ENCODE assay signal across 19 cellular contexts in the genomic region with DNA sequence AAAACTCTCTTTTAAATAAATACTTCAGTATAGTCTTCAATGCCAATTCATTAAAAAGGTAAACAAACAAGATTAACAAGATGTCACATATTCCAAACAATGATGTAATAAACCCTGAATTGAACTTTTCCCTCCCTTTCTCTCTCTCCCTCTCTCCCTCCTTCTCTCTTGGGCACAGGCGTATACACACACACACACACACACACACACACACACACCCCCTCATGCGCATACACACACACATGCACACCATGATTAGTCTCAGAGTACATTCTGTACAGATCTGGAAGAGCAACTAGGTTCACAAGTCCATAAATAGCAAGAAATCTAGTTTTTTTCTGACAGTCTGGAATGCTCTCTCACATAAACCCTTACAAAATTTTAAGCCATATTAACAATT.
DNase-seq lines count a peak whose midpoint lies in the region; ATAC-seq and TF ChIP-seq lines count a peak whose summit lies in the region.
"Had no signal": no experiment of that assay in that cellular context is flagged by ENCODE, and none has a peak within 500 bp of the region (broad histone marks: within the 10 kb centered on the region; RNA-seq: fewer than 3 reads in every experiment).

No MANE protein-coding gene starts in this region.

- TF ChIP-seq CTCF in GM23338 (conservative IDR thresholded peaks at IDR 0.05; ENCODE audit: low read depth in 2 of 2) (no peak), body of pancreas (IDR thresholded peaks at IDR 0.05) (no peak), hepatocyte (IDR thresholded peaks at IDR 0.05; ENCODE audit: poor library complexity) (no peak), gastrocnemius medialis (IDR thresholded peaks at IDR 0.05 in 4 of 5, conservative IDR thresholded peaks at IDR 0.05 in 1 of 5) (no peak)

- H3K27ac Mint-ChIP-seq in GM23338, result peak overlapping the region; percentile 58
- no peak overlapping the region for H3K27ac Mint-ChIP-seq in activated naive CD4-positive, alpha-beta T cell treated with anti-CD3 and anti-CD28 coated beads for 36 hours
- H3K27ac Mint-ChIP-seq: activated T-helper 17 cell treated with anti-CD3 and anti-CD28 coated beads, Interleukin-2, amount 50 U/mL, for 72 hours; immature natural killer cell had no signal

- DNase-seq in GM23338 (ENCODE audit: low spot score) (no peak), body of pancreas (peak in 1 of 4 donors; percentile 16), hepatocyte (ENCODE audit: low spot score) (peak; percentile 27), gastrocnemius medialis (peak in 1 of 2 donors; percentile 48), SW480 (ENCODE audit: low spot score) (no peak), SK-N-DZ (ENCODE audit: low spot score) (no peak), GDM1 (lab: John Stamatoyannopoulos, UW) (no peak)
- DNase-seq in activated naive CD4-positive, alpha-beta T cell treated with anti-CD3 and anti-CD28 coated beads for 36 hours, result no peak
- DNase-seq: activated CD4-positive, CD25-positive, alpha-beta regulatory T cell; amygdala; immature natural killer cell; mesenchymal stem cell; NCI-H1048; NK-92 treated with Interleukin-12 subunit alpha and Interleukin-12 subunit beta, amount 100 ng/mL, for 24 hours; stimulated activated CD4-positive, alpha-beta T cell treated with anti-CD3 and anti-CD28 coated beads, Interleukin-4, amount 100 ng/mL, for 24 hours; stimulated activated CD8-positive, alpha-beta memory T cell treated with anti-CD3 and anti-CD28 coated beads, Interleukin-4, amount 100 ng/mL, for 48 hours had no signal

- no peak overlapping the region for H3K4me3 ChIP-seq in GM23338
- H3K4me3 ChIP-seq in body of pancreas, result no peak overlapping the region
- H3K4me3 ChIP-seq in hepatocyte, result no peak overlapping the region
- no peak overlapping the region for H3K4me3 ChIP-seq in gastrocnemius medialis
- H3K4me3 ChIP-seq: A549 had no signal

- H3K4me1 Mint-ChIP-seq in GM23338, result no peaks in the 10 kb centered on the region
- no peaks in the 10 kb centered on the region for H3K4me1 Mint-ChIP-seq in activated naive CD4-positive, alpha-beta T cell treated with anti-CD3 and anti-CD28 coated beads for 36 hours (ENCODE audit: low read depth)
- H3K4me1 Mint-ChIP-seq: activated T-helper 17 cell treated with anti-CD3 and anti-CD28 coated beads, Interleukin-2, amount 50 U/mL, for 72 hours had no signal

- no peaks in the 10 kb centered on the region for H3K4me1 ChIP-seq in GM23338 (ENCODE audit: insufficient read depth)
- H3K4me1 ChIP-seq in body of pancreas, result peaks cover 41% of the 10 kb centered on the region
- peaks cover 30% of the 10 kb centered on the region for H3K4me1 ChIP-seq in hepatocyte (ENCODE audit: insufficient read depth)
- peaks cover 9 to 22% of the 10 kb centered on the region in 2 donors for H3K4me1 ChIP-seq in gastrocnemius medialis

- H3K9me3 Mint-ChIP-seq in GM23338, result no peaks in the 10 kb centered on the region
- peaks cover 2% of the 10 kb centered on the region for H3K9me3 Mint-ChIP-seq in activated naive CD4-positive, alpha-beta T cell treated with anti-CD3 and anti-CD28 coated beads for 36 hours
- H3K9me3 Mint-ChIP-seq: activated T-helper 17 cell treated with anti-CD3 and anti-CD28 coated beads, Interleukin-2, amount 50 U/mL, for 72 hours had no signal

- intact Hi-C loops in body of pancreas (cut with DNase I), result no loop called here
- intact Hi-C loops in gastrocnemius medialis (cut with DNase I; ENCODE audit: low total_unique reads), result no loop called here
- intact Hi-C loops in activated naive CD4-positive, alpha-beta T cell treated with anti-CD3 and anti-CD28 coated beads for 36 hours (cut with micrococcal nuclease), result no loop called here

- peaks cover 31% of the 10 kb centered on the region for H3K36me3 Mint-ChIP-seq in GM23338 (ENCODE audit: low read depth)
- H3K36me3 Mint-ChIP-seq in activated naive CD4-positive, alpha-beta T cell treated with anti-CD3 and anti-CD28 coated beads for 36 hours (ENCODE audit: low read depth), result no peaks in the 10 kb centered on the region

- ATAC-seq in GM23338, result no peak
- ATAC-seq in body of pancreas, result peak; percentile 56
- ATAC-seq in gastrocnemius medialis, result peak; percentile 72 to 76
- ATAC-seq: A549; activated T-helper 17 cell treated with anti-CD3 and anti-CD28 coated beads, Interleukin-2, amount 50 U/mL, for 72 hours had no signal

- WGBS in body of pancreas, 2 donors, result 17 to 25% methylated on average over 2 of the region's 2 CpGs
- whole genome bisulfite sequencing in hepatocyte (ENCODE audit: low lambda C conversion rate, missing lambda C conversion rate), result 40% methylated on average over 2 of the region's 2 CpGs

- H2AFZ ChIP-seq in GM23338, result no peak overlapping the region
- no peak overlapping the region for H2AFZ ChIP-seq in hepatocyte

- no peak overlapping the region for H3K4me2 ChIP-seq in GM23338
- no peak overlapping the region for H3K4me2 ChIP-seq in hepatocyte
- H3K4me2 ChIP-seq: A549 had no signal

- no peaks in the 10 kb centered on the region for H3F3A ChIP-seq in GM23338 (replicated peaks; ENCODE audit: low read depth)

- H3K79me2 ChIP-seq in GM23338 (replicated peaks; ENCODE audit: insufficient read depth) (no peaks in the 10 kb centered on the region), hepatocyte (peaks cover 10% of the 10 kb centered on the region)

- H3K9me2 ChIP-seq in GM23338 (ENCODE audit: insufficient read depth), result no peaks in the 10 kb centered on the region
- H3K9me2 ChIP-seq in hepatocyte (replicated peaks; ENCODE audit: insufficient read depth), result no peaks in the 10 kb centered on the region

- H3K9me3 ChIP-seq in body of pancreas, result no peaks in the 10 kb centered on the region
- no peaks in the 10 kb centered on the region for H3K9me3 ChIP-seq in hepatocyte (ENCODE audit: low read depth)
- H3K9me3 ChIP-seq in gastrocnemius medialis, result no peaks in the 10 kb centered on the region
- H3K9me3 ChIP-seq: A549 had no signal

- H3K27me3 ChIP-seq in GM23338 (ENCODE audit: insufficient read depth) (no peaks in the 10 kb centered on the region), body of pancreas (no peaks in the 10 kb centered on the region), hepatocyte (no peaks in the 10 kb centered on the region), gastrocnemius medialis (no peaks in the 10 kb centered on the region)

- no peak overlapping the region for H3K4me3 Mint-ChIP-seq in GM23338
- H3K4me3 Mint-ChIP-seq in activated naive CD4-positive, alpha-beta T cell treated with anti-CD3 and anti-CD28 coated beads for 36 hours, result no peak overlapping the region
- H3K4me3 Mint-ChIP-seq: activated T-helper 17 cell treated with anti-CD3 and anti-CD28 coated beads, Interleukin-2, amount 50 U/mL, for 72 hours; immature natural killer cell had no signal

- H3K36me3 ChIP-seq in GM23338 (ENCODE audit: insufficient read depth), result peaks cover 7% of the 10 kb centered on the region; the same call in 1 of the 2 replicates
- H3K36me3 ChIP-seq in body of pancreas (replicated peaks in 1 of 2; ENCODE audit: insufficient read depth in 1 of 2, low read depth in 2 of 2), result peaks cover 0 to 3% of the 10 kb centered on the region in 2 donors
- no peaks in the 10 kb centered on the region for H3K36me3 ChIP-seq in hepatocyte (replicated peaks; ENCODE audit: insufficient read depth, low read depth)
- peaks cover 0 to 55% of the 10 kb centered on the region in 2 donors for H3K36me3 ChIP-seq in gastrocnemius medialis

- H3K27ac ChIP-seq in GM23338 (ENCODE audit: low read depth) (no peak overlapping the region), body of pancreas (peak overlapping the region in 2 of 4 donors; percentile 31 to 59), hepatocyte (peak overlapping the region; percentile 44), gastrocnemius medialis (peak overlapping the region; percentile 27 to 75 (median 42))
- H3K27ac ChIP-seq: A549, C4-2B had no signal

- H4K20me1 ChIP-seq in GM23338 (replicated peaks; ENCODE audit: insufficient read depth) (no peaks in the 10 kb centered on the region; the same call in 1 of the 2 replicates), hepatocyte (ENCODE audit: insufficient read depth, poor library complexity, severe bottlenecking) (no peaks in the 10 kb centered on the region)

- no peaks in the 10 kb centered on the region for H3K27me3 Mint-ChIP-seq in GM23338 (ENCODE audit: insufficient read depth, low read depth, poor library complexity)
- no peaks in the 10 kb centered on the region for H3K27me3 Mint-ChIP-seq in activated naive CD4-positive, alpha-beta T cell treated with anti-CD3 and anti-CD28 coated beads for 36 hours (ENCODE audit: low read depth)
- H3K27me3 Mint-ChIP-seq: activated T-helper 17 cell treated with anti-CD3 and anti-CD28 coated beads, Interleukin-2, amount 50 U/mL, for 72 hours had no signal

- TF ChIP-seq POLR2A in body of pancreas (IDR thresholded peaks at IDR 0.05) (no peak), gastrocnemius medialis (IDR thresholded peaks at IDR 0.05) (no peak)

- in situ Hi-C loops in gastrocnemius medialis (cut with MboI; ENCODE audit: low sequenced_read_pairs in 4 of 4), result no loop called here

- CTCF ChIA-PET in activated naive CD4-positive, alpha-beta T cell treated with anti-CD3 and anti-CD28 coated beads for 36 hours (lab: Charles Lee), result no interaction called here

TF ChIP-seq in GM23338, 12 proteins besides CTCF, POLR2A, EP300 and RAD21 (continues in another document):
- no peak for TF ChIP-seq ZNF114 (CRISPR knock-in tag; IDR thresholded peaks at IDR 0.05)
- TF ChIP-seq ZNF331 (CRISPR knock-in tag; IDR thresholded peaks at IDR 0.05; ENCODE audit: low read depth), result no peak
